Comparison of ENCODE assay signal across 8 cellular contexts in the genomic region with DNA sequence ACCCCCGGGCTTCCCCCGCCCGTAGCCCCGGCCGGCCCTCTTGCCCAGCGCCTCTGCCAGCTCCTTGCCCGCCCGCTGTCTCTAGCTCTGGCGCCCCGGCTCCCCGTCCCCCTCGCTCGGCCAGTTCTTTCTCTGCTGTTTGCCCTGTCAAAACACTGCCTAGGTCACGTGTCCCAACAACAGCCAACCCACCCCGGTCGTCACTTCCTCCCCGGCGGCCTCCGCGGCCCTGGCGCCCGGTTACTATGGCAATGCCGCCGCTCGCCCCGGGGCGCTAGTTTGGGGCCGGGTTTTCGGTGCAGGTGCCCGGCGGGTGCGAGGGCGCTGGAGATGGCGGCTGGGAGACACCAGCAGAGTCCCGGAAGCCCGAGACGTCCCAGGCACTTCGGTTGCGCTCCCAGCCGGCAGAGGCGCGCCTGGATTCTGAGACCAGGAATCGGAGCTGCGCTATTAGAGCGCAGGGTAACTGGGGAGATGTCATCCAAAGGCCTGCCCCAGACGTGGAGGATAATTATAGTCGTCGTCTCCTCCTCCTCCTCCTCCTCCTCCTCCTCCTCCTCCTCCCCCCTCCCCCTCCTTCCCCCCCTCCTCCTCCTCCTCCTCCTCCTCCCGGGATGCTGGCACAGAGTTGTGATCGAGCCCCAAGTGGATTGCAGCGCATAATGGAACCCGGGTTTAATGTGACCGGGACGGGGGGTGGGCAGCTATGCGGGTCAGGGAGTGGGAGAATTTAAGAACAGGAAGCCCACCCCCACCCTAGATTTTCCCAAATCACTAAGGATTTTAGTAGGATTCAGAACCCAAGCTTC. TPM values are rescaled to one million over a fixed set of nuclear protein-coding genes. Genes with fewer than 3 reads are reported as not detected.
DNase-seq lines count a peak whose midpoint lies in the region; ATAC-seq and TF ChIP-seq lines count a peak whose summit lies in the region.

TSS of gene ATOSA (minus strand) at position 157 of the 809 bp plus-strand sequence. CDS start 1,367 bp downstream, outside the sequence.

- TF ChIP-seq CTCF in DND-41 (IDR thresholded peaks at IDR 0.05; ENCODE audit: borderline replicate concordance, extremely low read depth, low read length, poor library complexity, severe bottlenecking) (peak; percentile 16), fibroblast of lung (conservative IDR thresholded peaks at IDR 0.05 in 1 of 2, IDR thresholded peaks at IDR 0.05 in 1 of 2; ENCODE audit: low read depth in 1 of 2, low read length in 2 of 2) (peak in 1 of 2 donors; percentile 7)

- H3K9me3 Mint-ChIP-seq in activated T-helper 17 cell treated with anti-CD3 and anti-CD28 coated beads, Interleukin-2, amount 50 U/mL, for 72 hours = no peaks in the 10 kb centered on the region
- H3K9me3 Mint-ChIP-seq in naive thymus-derived CD4-positive, alpha-beta T cell = no peaks in the 10 kb centered on the region
- H3K9me3 Mint-ChIP-seq in stimulated activated naive B cell treated with anti-CD40 and anti-IgM and Interleukin-4, amounts not matched to agents 10 μg/mL and 1 μg/mL and 100 μg/mL, for 72 hours = peaks cover 0 to 1% of the 10 kb centered on the region in 2 donors

- ATAC-seq in DND-41 (ENCODE audit: insufficient read depth, low read depth) = peak; percentile 80
- ATAC-seq in GM21825 (IDR thresholded peaks at IDR 0.05; ENCODE audit: unreplicated experiment) = peak; percentile 68
- ATAC-seq in activated T-helper 17 cell treated with anti-CD3 and anti-CD28 coated beads, Interleukin-2, amount 50 U/mL, for 72 hours (replicated peaks) = peak; percentile 91
- peak; percentile 87 for ATAC-seq in naive thymus-derived CD4-positive, alpha-beta T cell
- peak; percentile 85 to 87 for ATAC-seq in stimulated activated naive B cell treated with anti-CD40 and anti-IgM and Interleukin-4, amounts not matched to agents 10 μg/mL and 1 μg/mL and 100 μg/mL, for 72 hours (replicated peaks)

- H3K9me3 ChIP-seq in DND-41 (ENCODE audit: insufficient read depth, low read length, severe bottlenecking) (no peaks in the 10 kb centered on the region), fibroblast of lung (ENCODE audit: control insufficient read depth, insufficient read depth, low read depth, low read length) (no peaks in the 10 kb centered on the region)
- no peaks in the 10 kb centered on the region for H3K9me3 ChIP-seq in naive thymus-derived CD4-positive, alpha-beta T cell (ENCODE audit: control insufficient read depth in 2 of 3, low read length in 3 of 3)

- H2AFZ ChIP-seq in DND-41 (ENCODE audit: low read depth, low read length) = peak within 1 kb of the TSS; percentile 85
- peak within 1 kb of the TSS; percentile 84 for H2AFZ ChIP-seq in fibroblast of lung (ENCODE audit: low read length)

- H3K79me2 ChIP-seq in DND-41 (ENCODE audit: insufficient read depth, low read length) (peaks cover 21% of the 10 kb centered on the region), fibroblast of lung (ENCODE audit: control insufficient read depth, insufficient read depth, low read length) (no peaks in the 10 kb centered on the region)

- intact Hi-C loops in naive thymus-derived CD4-positive, alpha-beta T cell (cut with micrococcal nuclease) = loop anchor here (1.0 to 10.0 kb wide), 12 partner anchors 19 to 707 kb away; partner anchors contain the start of genes ARPP19 (in 2 of the 2) and LEO1 (in 1 of the 2)

- H3K9ac ChIP-seq in DND-41 (ENCODE audit: low read depth, low read length) (peak within 1 kb of the TSS; percentile 84), fibroblast of lung (ENCODE audit: insufficient read depth, low read length) (peak within 1 kb of the TSS; percentile 87)

- peaks cover 20% of the 10 kb centered on the region for H3K4me1 Mint-ChIP-seq in activated T-helper 17 cell treated with anti-CD3 and anti-CD28 coated beads, Interleukin-2, amount 50 U/mL, for 72 hours
- H3K4me1 Mint-ChIP-seq in naive thymus-derived CD4-positive, alpha-beta T cell = peaks cover 31 to 61% (median 46%) of the 10 kb centered on the region in 7 donors
- peaks cover 24 to 70% of the 10 kb centered on the region in 2 donors for H3K4me1 Mint-ChIP-seq in stimulated activated naive B cell treated with anti-CD40 and anti-IgM and Interleukin-4, amounts not matched to agents 10 μg/mL and 1 μg/mL and 100 μg/mL, for 72 hours

- H3K4me2 ChIP-seq in DND-41 (ENCODE audit: insufficient read depth, low read length) = peak within 1 kb of the TSS; percentile 77
- peak within 1 kb of the TSS; percentile 70 for H3K4me2 ChIP-seq in fibroblast of lung (ENCODE audit: extremely low read depth, insufficient read depth, low read length)

- H3K27ac Mint-ChIP-seq in activated T-helper 17 cell treated with anti-CD3 and anti-CD28 coated beads, Interleukin-2, amount 50 U/mL, for 72 hours = peak within 1 kb of the TSS; percentile 98
- peak within 1 kb of the TSS; percentile 94 to 100 (median 99) for H3K27ac Mint-ChIP-seq in naive thymus-derived CD4-positive, alpha-beta T cell
- peak within 1 kb of the TSS; percentile 96 for H3K27ac Mint-ChIP-seq in stimulated activated naive B cell treated with anti-CD40 and anti-IgM and Interleukin-4, amounts not matched to agents 10 μg/mL and 1 μg/mL and 100 μg/mL, for 72 hours

- H3K4me3 ChIP-seq in DND-41 (ENCODE audit: low read depth in 1 of 2, low read length in 2 of 2) = peak within 1 kb of the TSS; percentile 83 to 96
- H3K4me3 ChIP-seq in fibroblast of lung (replicated peaks in 1 of 4; ENCODE audit: control extremely low read depth in 1 of 4, insufficient read depth in 1 of 4, low read depth in 3 of 4, low read length in 4 of 4) = peak within 1 kb of the TSS; percentile 52 to 87 (median 84)
- H3K4me3 ChIP-seq in naive thymus-derived CD4-positive, alpha-beta T cell (ENCODE audit: low read length) = peak within 1 kb of the TSS; percentile 82

- CTCF ChIA-PET in naive thymus-derived CD4-positive, alpha-beta T cell (lab: Charles Lee) = interaction anchor here (0.6 to 1.0 kb wide), 2 partner anchors 17 to 320 kb away, joined by 3 to 4 read pairs; no protein-coding TSS in a partner anchor

- H4K20me1 ChIP-seq in DND-41 (ENCODE audit: insufficient read depth, low read length) (no peaks in the 10 kb centered on the region), fibroblast of lung (ENCODE audit: control insufficient read depth, extremely low read depth, insufficient read depth, low read length) (no peaks in the 10 kb centered on the region)

- peaks cover 12% of the 10 kb centered on the region for H3K36me3 ChIP-seq in DND-41 (ENCODE audit: insufficient read depth, low read length)
- no peaks in the 10 kb centered on the region for H3K36me3 ChIP-seq in fibroblast of lung (ENCODE audit: control insufficient read depth, insufficient read depth, low read length)
- peaks cover 0 to 10% (median 0%) of the 10 kb centered on the region in 3 experiments for H3K36me3 ChIP-seq in naive thymus-derived CD4-positive, alpha-beta T cell (ENCODE audit: control insufficient read depth in 2 of 3, insufficient read depth in 3 of 3, low read length in 3 of 3)

- H3K27ac ChIP-seq in DND-41 (ENCODE audit: low read length) (peak within 1 kb of the TSS; percentile 85), fibroblast of lung (ENCODE audit: insufficient read depth, low read length) (peak within 1 kb of the TSS; percentile 88)
- H3K27ac ChIP-seq in naive thymus-derived CD4-positive, alpha-beta T cell (ENCODE audit: low read depth, low read length) = peak within 1 kb of the TSS; percentile 99

- POLR2A ChIA-PET in naive thymus-derived CD4-positive, alpha-beta T cell (lab: Charles Lee) = interaction anchor here (0.6 to 3.1 kb wide), 9 partner anchors 31 to 756 kb away, joined by 3 to 13 read pairs (median 5); partner anchors contain the start of gene MYO5A

- peak within 1 kb of the TSS; percentile 98 for H3K4me3 Mint-ChIP-seq in activated T-helper 17 cell treated with anti-CD3 and anti-CD28 coated beads, Interleukin-2, amount 50 U/mL, for 72 hours
- H3K4me3 Mint-ChIP-seq in naive thymus-derived CD4-positive, alpha-beta T cell = peak within 1 kb of the TSS; percentile 91 to 100 (median 96)
- peak within 1 kb of the TSS; percentile 90 to 94 for H3K4me3 Mint-ChIP-seq in stimulated activated naive B cell treated with anti-CD40 and anti-IgM and Interleukin-4, amounts not matched to agents 10 μg/mL and 1 μg/mL and 100 μg/mL, for 72 hours

- H3K36me3 Mint-ChIP-seq in activated T-helper 17 cell treated with anti-CD3 and anti-CD28 coated beads, Interleukin-2, amount 50 U/mL, for 72 hours (ENCODE audit: low read depth) = peaks cover 43% of the 10 kb centered on the region
- peaks cover 3 to 18% (median 8%) of the 10 kb centered on the region in 5 donors for H3K36me3 Mint-ChIP-seq in naive thymus-derived CD4-positive, alpha-beta T cell
- peaks cover 13 to 19% of the 10 kb centered on the region in 2 donors for H3K36me3 Mint-ChIP-seq in stimulated activated naive B cell treated with anti-CD40 and anti-IgM and Interleukin-4, amounts not matched to agents 10 μg/mL and 1 μg/mL and 100 μg/mL, for 72 hours

- no peaks in the 10 kb centered on the region for H3K27me3 Mint-ChIP-seq in activated T-helper 17 cell treated with anti-CD3 and anti-CD28 coated beads, Interleukin-2, amount 50 U/mL, for 72 hours
- H3K27me3 Mint-ChIP-seq in naive thymus-derived CD4-positive, alpha-beta T cell = peaks cover 0 to 12% (median 0%) of the 10 kb centered on the region in 5 donors
- H3K27me3 Mint-ChIP-seq in stimulated activated naive B cell treated with anti-CD40 and anti-IgM and Interleukin-4, amounts not matched to agents 10 μg/mL and 1 μg/mL and 100 μg/mL, for 72 hours = no peaks in the 10 kb centered on the region

- H3K4me1 ChIP-seq in DND-41 (ENCODE audit: insufficient read depth, low read length) (peaks cover 32% of the 10 kb centered on the region), fibroblast of lung (ENCODE audit: control insufficient read depth, extremely low read depth, insufficient read depth, low read length) (peaks cover 2% of the 10 kb centered on the region)
- peaks cover 35 to 54% of the 10 kb centered on the region in 2 donors for H3K4me1 ChIP-seq in naive thymus-derived CD4-positive, alpha-beta T cell (ENCODE audit: control insufficient read depth in 2 of 2, insufficient read depth in 2 of 2, low read length in 2 of 2)

- DNase-seq in DND-41 = peak; percentile 87
- DNase-seq in Kasumi-1 (lab: John Stamatoyannopoulos, UW) = peak; percentile 88 to 92
- peak; percentile 90 for DNase-seq in RPMI7951 (ENCODE audit: low read depth)
- peak; percentile 85 for DNase-seq in fibroblast of lung (ENCODE audit: low read depth in 2 of 2)
- DNase-seq in naive thymus-derived CD4-positive, alpha-beta T cell = peak; percentile 84 to 93 (median 90)
- DNase-seq in stimulated activated naive B cell treated with anti-CD40 and anti-IgM and Interleukin-4, amounts not matched to agents 10 μg/mL and 1 μg/mL and 100 μg/mL, for 72 hours = peak; percentile 90

- peaks cover 7% of the 10 kb centered on the region for H3K27me3 ChIP-seq in DND-41 (ENCODE audit: insufficient read depth, low read length, poor library complexity)
- H3K27me3 ChIP-seq in fibroblast of lung (ENCODE audit: control insufficient read depth, insufficient read depth, low read length) = no peaks in the 10 kb centered on the region
- H3K27me3 ChIP-seq in naive thymus-derived CD4-positive, alpha-beta T cell (ENCODE audit: control insufficient read depth in 2 of 2, insufficient read depth in 2 of 2, low read length in 2 of 2) = no peaks in the 10 kb centered on the region

RNA-seq across cellular contexts. Expression of gene ATOSA, which starts in this region (rescaled TPM):
- total RNA-seq in RPMI7951 (2014; rRNA removed; shearing (Covaris generic)) = 9.6 and 11.4 TPM in 2 replicates
- total RNA-seq in activated T-helper 17 cell treated with anti-CD3 and anti-CD28 coated beads, Interleukin-2, amount 50 U/mL, for 72 hours = 10 to 100 TPM; 30.7 to 40.6 TPM
- 16.4 and 26.9 TPM in 2 replicates for total RNA-seq in fibroblast of lung
- polyA plus RNA-seq in fibroblast of lung = 12.2 and 14.1 TPM in 2 replicates
- 8.4 and 11.6 TPM in 2 replicates for polyA plus RNA-seq in fibroblast of lung (2012)
- polyA minus RNA-seq in fibroblast of lung (ENCODE audit: low replicate concordance) = 2.4 and 9.9 TPM in 2 replicates
- 100 to 1,000 TPM in 2 of 5 experiments, 10 to 100 TPM in 3; 35.1 to 117 (median 95.7) TPM for total RNA-seq in naive thymus-derived CD4-positive, alpha-beta T cell
- polyA plus RNA-seq in naive thymus-derived CD4-positive, alpha-beta T cell = 1 to 10 TPM; 8.3 to 9.3 TPM

Comparison
In these comparisons a context has a peak if more than half of its experiments do, and no peak if none do; other contexts are left out.
1. Peak in every context shown above with its lines: DNase-seq, ATAC-seq, H3K4me3 ChIP-seq and H3K27ac ChIP-seq.